In the genomic region with DNA sequence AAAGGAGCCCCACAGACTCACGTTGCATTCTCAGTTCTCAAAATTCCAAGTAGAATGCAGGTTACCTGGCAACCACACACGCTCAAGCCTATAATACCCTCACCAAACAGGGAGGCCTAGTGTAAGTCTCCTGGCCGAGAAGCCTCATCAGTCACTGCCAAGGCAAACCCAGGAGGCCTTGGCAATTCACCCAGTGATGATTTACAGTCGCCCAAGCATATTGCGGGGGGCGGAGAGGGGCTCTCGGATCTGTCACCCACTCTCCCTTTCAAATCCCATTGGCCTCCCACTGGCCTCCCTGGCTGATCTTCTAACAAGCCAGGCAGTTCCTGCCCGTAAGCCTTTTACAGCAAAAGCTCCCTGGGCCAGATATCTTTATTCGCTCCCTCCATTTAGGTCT, we compare ENCODE assay signal across 8 cellular contexts. TPM values are rescaled to one million over a fixed set of nuclear protein-coding genes. Genes with fewer than 3 reads are reported as not detected.
A peak's percentile ranks its signal among the peaks of the same experiment; 100 is the strongest.
DNase-seq lines count a peak whose midpoint lies in the region; ATAC-seq, FAIRE-seq and TF ChIP-seq lines count a peak whose summit lies in the region.

No MANE protein-coding gene starts in this region.

- H3K27me3 ChIP-seq in WERI-Rb-1 (ENCODE audit: insufficient read depth, low read depth, severe bottlenecking) (no peaks in the 10 kb centered on the region), sigmoid colon (no peaks in the 10 kb centered on the region)

- intact Hi-C loops in sigmoid colon (cut with DNase I) = loop anchor here (1.0 to 5.0 kb wide), 3 partner anchors 31 to 85 kb away; a partner anchor contains a TSS

- H3K4me3 ChIP-seq in WERI-Rb-1 (ENCODE audit: low read depth, low read length) (peak overlapping the region; percentile 75), sigmoid colon (peak overlapping the region; percentile 73 to 81 (median 78))

- no peak for TF ChIP-seq POLR2A in sigmoid colon (IDR thresholded peaks at IDR 0.05)
- no peak for TF ChIP-seq POLR2A in H54 (IDR thresholded peaks at IDR 0.05; ENCODE audit: low read depth, low read length)

- H3K4me1 ChIP-seq in sigmoid colon = peaks cover 0 to 59% (median 53%) of the 10 kb centered on the region in 4 donors

- TF ChIP-seq CTCF in WERI-Rb-1 (IDR thresholded peaks at IDR 0.05; ENCODE audit: low read depth, low read length) = no peak
- TF ChIP-seq CTCF in sigmoid colon (IDR thresholded peaks at IDR 0.05) = no peak

- H3K27ac ChIP-seq in WERI-Rb-1 = peak overlapping the region; percentile 93
- H3K27ac ChIP-seq in sigmoid colon = peak overlapping the region; percentile 85 to 94 (median 90)

- no peak for ATAC-seq in GM21526 (IDR thresholded peaks at IDR 0.05; ENCODE audit: low FRiP score, unreplicated experiment)

- H3K36me3 ChIP-seq in WERI-Rb-1 = peaks cover 34% of the 10 kb centered on the region
- H3K36me3 ChIP-seq in sigmoid colon = peaks cover 3 to 21% (median 6%) of the 10 kb centered on the region in 4 donors

- no peak for FAIRE-seq in H54 (lab: Jason Lieb, UNC)

- no peak for TF ChIP-seq EP300 in sigmoid colon (IDR thresholded peaks at IDR 0.05)

- 5 to 18% methylated on average over 9 of the region's 9 CpGs for WGBS in sigmoid colon, 2 donors

- DNase-seq in NCI-H748 (lab: John Stamatoyannopoulos, UW; ENCODE audit: unreplicated experiment) (peak; percentile 33), NCI-H748 treated with DMSO at 0.1 percent for 48 hours (lab: John Stamatoyannopoulos, UW) (no peak), WERI-Rb-1 (peak; percentile 27), glomerular visceral epithelial cell (ENCODE audit: extremely low spot score) (peak; percentile 19), sigmoid colon (no peak), H54 (ENCODE audit: insufficient read length, low spot score) (no peak), NCI-H2227 (lab: John Stamatoyannopoulos, UW; ENCODE audit: unreplicated experiment) (no peak)

- H3K9me3 ChIP-seq in WERI-Rb-1 (ENCODE audit: severe bottlenecking) (no peaks in the 10 kb centered on the region), sigmoid colon (no peaks in the 10 kb centered on the region)

RNA-seq across cellular contexts. Expression of a gene that starts 1.1 kb away (rescaled TPM):
- total RNA-seq in sigmoid colon = 100 to 1,000 TPM in 2 of 4 donors, 10 to 100 TPM in 2; 90.5 to 145 (median 101) TPM
- 10 to 100 TPM; 15.0 to 67.5 (median 22.8) TPM for polyA plus RNA-seq in sigmoid colon

RNA-seq across cellular contexts. Expression of a gene that starts 32.1 kb away (rescaled TPM):
- 10 to 100 TPM; 16.3 to 49.6 (median 28.4) TPM for total RNA-seq in sigmoid colon
- 10 to 100 TPM in 1 of 3 donors, 1 to 10 TPM in 2; 7.8 to 18.3 (median 9.2) TPM for polyA plus RNA-seq in sigmoid colon

RNA-seq across cellular contexts. Expression of a gene that starts 38.1 kb away (rescaled TPM):
- 10 to 100 TPM; 15.0 to 43.8 (median 21.4) TPM for total RNA-seq in sigmoid colon
- polyA plus RNA-seq in sigmoid colon = 10 to 100 TPM; 11.4 to 19.8 (median 11.6) TPM

RNA-seq across cellular contexts. Expression of a gene that starts 46.6 kb away (rescaled TPM):
- total RNA-seq in sigmoid colon = 1 to 10 TPM; 1.1 to 2.0 (median 1.5) TPM
- 10 to 100 TPM in 1 of 3 donors, 1 to 10 TPM in 1, under 1 TPM in 1; 0.60 to 20.3 (median 1.6) TPM for polyA plus RNA-seq in sigmoid colon

Comparison
In these comparisons a context has a peak if more than half of its experiments do, and no peak if none do; other contexts are left out.
1. DNase-seq: peak in NCI-H748 (single experiment), WERI-Rb-1 (single experiment) and glomerular visceral epithelial cell (single experiment); none in NCI-H748 treated with DMSO at 0.1 percent for 48 hours (single experiment), sigmoid colon (single experiment), H54 (single experiment) and NCI-H2227 (single experiment).